In the genomic region with DNA sequence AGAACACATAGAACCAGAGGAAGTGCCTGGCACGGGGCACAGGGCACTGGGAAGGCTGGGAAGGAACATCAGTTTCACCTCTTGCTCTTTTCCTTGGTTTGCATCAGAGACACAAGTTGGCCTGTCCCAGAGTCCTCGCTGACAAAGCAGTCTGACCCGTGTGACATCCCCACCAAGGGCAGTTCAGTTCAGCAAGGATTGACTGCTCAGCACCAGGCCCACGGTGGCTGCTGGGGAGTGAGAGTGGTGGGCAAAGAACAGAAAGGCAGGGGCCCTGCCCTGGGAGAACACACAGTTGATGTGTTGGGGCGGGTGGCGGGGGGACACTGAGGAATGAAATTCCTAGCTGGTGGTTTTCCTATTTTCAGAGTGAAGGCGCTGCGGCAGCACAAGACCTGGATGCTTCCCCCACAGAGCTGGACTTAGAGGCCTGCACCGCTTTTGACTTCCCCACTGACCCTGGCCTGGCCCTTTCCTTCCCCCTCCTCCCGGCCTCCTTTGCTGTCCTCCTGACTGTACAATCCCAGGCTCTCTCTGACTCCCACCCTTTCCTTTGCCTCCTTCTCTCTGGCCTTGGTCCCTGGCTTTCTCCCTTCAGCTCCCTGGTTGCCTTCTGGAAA, we compare ENCODE assay signal across 16 cellular contexts. TPM values are rescaled to one million over a fixed set of nuclear protein-coding genes. Genes with fewer than 3 reads are reported as not detected.
DNase-seq lines count a peak whose midpoint lies in the region; ATAC-seq and TF ChIP-seq lines count a peak whose summit lies in the region.
"Had no signal": no experiment of that assay in that cellular context is flagged by ENCODE, and none has a peak within 500 bp of the region (broad histone marks: within the 10 kb centered on the region; RNA-seq: fewer than 3 reads in every experiment).

No MANE protein-coding gene starts in this region.

- POLR2A ChIA-PET in activated CD8-positive, alpha-beta T cell treated with anti-CD3 and anti-CD28 coated beads, Interleukin-2, amount 10 ng/mL, durations not matched to agents 7 days and 5 days (lab: Charles Lee): interaction anchor here (0.6 to 2.2 kb wide), 11 partner anchors 10 to 107 kb away, joined by 3 to 7 read pairs (median 3); no protein-coding TSS in a partner anchor

- no peaks in the 10 kb centered on the region for H3K27me3 ChIP-seq in mesendoderm (ENCODE audit: insufficient read depth, low read length, poor library complexity)
- H3K27me3 ChIP-seq: left lung had no signal

- H2BK15ac ChIP-seq in mesendoderm (replicated peaks; ENCODE audit: low read depth): no peak overlapping the region

- H3K79me2 ChIP-seq in mesendoderm (ENCODE audit: control insufficient read depth, insufficient read depth, low read length): no peaks in the 10 kb centered on the region

- no CpG with 5 or more reads among the region's 10 CpGs for WGBS in mesendoderm (ENCODE audit: extremely low coverage, insufficient coverage, low lambda C conversion rate)

- no peak overlapping the region for H3K4me3 ChIP-seq in mesendoderm (ENCODE audit: low read length)
- H3K4me3 ChIP-seq: left lung had no signal

- H3K18ac ChIP-seq in mesendoderm (ENCODE audit: low read length): no peak overlapping the region

- no peaks in the 10 kb centered on the region for H3K79me1 ChIP-seq in mesendoderm (ENCODE audit: low read length)

- no peak overlapping the region for H3K23ac ChIP-seq in mesendoderm (ENCODE audit: low read length)

- CTCF ChIA-PET in activated CD8-positive, alpha-beta T cell treated with anti-CD3 and anti-CD28 coated beads, Interleukin-2, amount 10 ng/mL, durations not matched to agents 7 days and 5 days (lab: Charles Lee): interaction anchor here (0.8 to 11.6 kb wide), 13 partner anchors 9 to 123 kb away, joined by 3 to 172 read pairs (median 7); a partner anchor contains a TSS

- H3K4me1 ChIP-seq in mesendoderm (ENCODE audit: control insufficient read depth, low read depth, low read length): peaks cover 17% of the 10 kb centered on the region
- H3K4me1 ChIP-seq: foreskin keratinocyte had no signal

- H3K9me3 Mint-ChIP-seq in activated CD8-positive, alpha-beta T cell treated with anti-CD3 and anti-CD28 coated beads, Interleukin-2, amount 10 ng/mL, durations not matched to agents 7 days and 5 days (ENCODE audit: insufficient read depth): no peaks in the 10 kb centered on the region
- no peaks in the 10 kb centered on the region for H3K9me3 Mint-ChIP-seq in type B pancreatic cell
- H3K9me3 Mint-ChIP-seq: naive B cell had no signal

- H3K9ac ChIP-seq in mesendoderm (ENCODE audit: low read length): no peak overlapping the region

- TF ChIP-seq CTCF in type B pancreatic cell (conservative IDR thresholded peaks at IDR 0.05): no peak

- DNase-seq in Right ventricle myocardium superior (no peak), Right ventricle myocardium inferior (ENCODE audit: missing footprints) (no peak), mesendoderm (no peak), type B pancreatic cell (ENCODE audit: extremely low spot score, unreplicated experiment) (no peak), T-helper 9 cell (no peak), NCI-H2227 treated with DMSO at 0.1 percent for 48 hours (lab: John Stamatoyannopoulos, UW) (no peak), KBM-7 (no peak)
- peak; percentile 41 for DNase-seq in activated CD8-positive, alpha-beta T cell treated with anti-CD3 and anti-CD28 coated beads, Interleukin-2, amount 10 ng/mL, durations not matched to agents 7 days and 5 days
- DNase-seq: caudate nucleus, foreskin keratinocyte, naive B cell, NCI-H2107, SIG-M5 had no signal

- no peak overlapping the region for H2BK5ac ChIP-seq in mesendoderm (ENCODE audit: low read length)

- H3K4ac ChIP-seq in mesendoderm (ENCODE audit: low read depth, low read length): peak overlapping the region; percentile 27

- H3K4me2 ChIP-seq in mesendoderm (ENCODE audit: low read length): no peak overlapping the region

- intact Hi-C loops in Right ventricle myocardium superior (cut with DNase I) (no loop called here), Right ventricle myocardium inferior (cut with DNase I) (no loop called here)

- no peak overlapping the region for H3K56ac ChIP-seq in mesendoderm (ENCODE audit: low read length)

- H2BK120ac ChIP-seq in mesendoderm (ENCODE audit: low read depth, low read length): no peak overlapping the region

- H4K8ac ChIP-seq in mesendoderm (ENCODE audit: low read depth, low read length): no peak overlapping the region

- H3K4me1 Mint-ChIP-seq in activated CD8-positive, alpha-beta T cell treated with anti-CD3 and anti-CD28 coated beads, Interleukin-2, amount 10 ng/mL, durations not matched to agents 7 days and 5 days (ENCODE audit: low read depth): peaks cover 79% of the 10 kb centered on the region
- peaks cover 28% of the 10 kb centered on the region for H3K4me1 Mint-ChIP-seq in type B pancreatic cell (ENCODE audit: unreplicated experiment)

- H4K5ac ChIP-seq in mesendoderm (ENCODE audit: low read length): no peak overlapping the region

- H3K27ac Mint-ChIP-seq in activated CD8-positive, alpha-beta T cell treated with anti-CD3 and anti-CD28 coated beads, Interleukin-2, amount 10 ng/mL, durations not matched to agents 7 days and 5 days: peak overlapping the region; percentile 93
- peak overlapping the region; percentile 56 for H3K27ac Mint-ChIP-seq in type B pancreatic cell

- H3K27ac ChIP-seq in mesendoderm (ENCODE audit: low read depth, low read length): no peak overlapping the region
- H3K27ac ChIP-seq: foreskin keratinocyte, left lung had no signal

- in situ Hi-C loops in KBM-7 (cut with MboI; ENCODE audit: low pct_unique_long_range_greater_than_20kb, low sequenced_read_pairs): loop anchor here (25.0 kb wide), 1 partner anchor 494 kb away; no protein-coding TSS in a partner anchor

- no peaks in the 10 kb centered on the region for H3K36me3 ChIP-seq in mesendoderm (ENCODE audit: control insufficient read depth, insufficient read depth, low read length)
- H3K36me3 ChIP-seq: left lung had no signal

- no peak overlapping the region for H2AK5ac ChIP-seq in mesendoderm (ENCODE audit: low read length)

- H3K36me3 Mint-ChIP-seq in activated CD8-positive, alpha-beta T cell treated with anti-CD3 and anti-CD28 coated beads, Interleukin-2, amount 10 ng/mL, durations not matched to agents 7 days and 5 days (ENCODE audit: low read depth): no peaks in the 10 kb centered on the region
- H3K36me3 Mint-ChIP-seq in type B pancreatic cell: no peaks in the 10 kb centered on the region
- H3K36me3 Mint-ChIP-seq: naive B cell had no signal

- H3K27me3 Mint-ChIP-seq in activated CD8-positive, alpha-beta T cell treated with anti-CD3 and anti-CD28 coated beads, Interleukin-2, amount 10 ng/mL, durations not matched to agents 7 days and 5 days (ENCODE audit: low read depth): no peaks in the 10 kb centered on the region
- peaks cover 5% of the 10 kb centered on the region for H3K27me3 Mint-ChIP-seq in type B pancreatic cell

- no peak overlapping the region for H3K4me3 Mint-ChIP-seq in activated CD8-positive, alpha-beta T cell treated with anti-CD3 and anti-CD28 coated beads, Interleukin-2, amount 10 ng/mL, durations not matched to agents 7 days and 5 days
- no peak overlapping the region for H3K4me3 Mint-ChIP-seq in type B pancreatic cell

- ATAC-seq in Right ventricle myocardium superior (ENCODE audit: poor library complexity) (peak; percentile 26), Right ventricle myocardium inferior (no peak)
- ATAC-seq in activated CD8-positive, alpha-beta T cell treated with anti-CD3 and anti-CD28 coated beads, Interleukin-2, amount 10 ng/mL, durations not matched to agents 7 days and 5 days: peak; percentile 18
- ATAC-seq: foreskin keratinocyte, HCT116, HepG2, left lung had no signal

RNA-seq across cellular contexts. Expression of a gene that starts 2.2 kb away (rescaled TPM):
- total RNA-seq in Right ventricle myocardium superior: not detected
- total RNA-seq in Right ventricle myocardium inferior: not detected
- 1 to 10 TPM; 1.8 to 2.5 TPM for total RNA-seq in activated CD8-positive, alpha-beta T cell treated with anti-CD3 and anti-CD28 coated beads, Interleukin-2, amount 10 ng/mL, durations not matched to agents 7 days and 5 days
- polyA plus RNA-seq in mesendoderm (2013, experiment 1 of 2): 1.6 TPM
- polyA plus RNA-seq in mesendoderm (2013, experiment 2 of 2): 1.4 TPM
- total RNA-seq in type B pancreatic cell (ENCODE audit: low replicate concordance): 6.9 and 22.7 TPM in 2 replicates
- total RNA-seq: HepG2 had no signal
- polyA plus RNA-seq: HepG2 had no signal

RNA-seq across cellular contexts. Expression of a gene that starts 54.8 kb away (rescaled TPM):
- total RNA-seq in Right ventricle myocardium superior (6.2 TPM), Right ventricle myocardium inferior (7.2 TPM), type B pancreatic cell (ENCODE audit: low replicate concordance) (0.48 and 0.62 TPM in 2 replicates)
- total RNA-seq in activated CD8-positive, alpha-beta T cell treated with anti-CD3 and anti-CD28 coated beads, Interleukin-2, amount 10 ng/mL, durations not matched to agents 7 days and 5 days: 100 to 1,000 TPM; 202 to 210 TPM
- 0.06 TPM for polyA plus RNA-seq in mesendoderm (2013, experiment 1 of 2)
- 0.10 TPM for polyA plus RNA-seq in mesendoderm (2013, experiment 2 of 2)
- total RNA-seq: HepG2 had no signal
- polyA plus RNA-seq: foreskin keratinocyte, HepG2 had no signal

RNA-seq across cellular contexts. Expression of a gene that starts 55.0 kb away (rescaled TPM):
- total RNA-seq in Right ventricle myocardium superior (34.6 TPM), Right ventricle myocardium inferior (41.2 TPM), type B pancreatic cell (ENCODE audit: low replicate concordance) (22.9 and 66.6 TPM in 2 replicates)
- total RNA-seq in activated CD8-positive, alpha-beta T cell treated with anti-CD3 and anti-CD28 coated beads, Interleukin-2, amount 10 ng/mL, durations not matched to agents 7 days and 5 days: under 1 TPM in 1 of 2 experiments, not detected in 1; 0.24 TPM
- 14.1 TPM for polyA plus RNA-seq in mesendoderm (2013, experiment 1 of 2)
- polyA plus RNA-seq in mesendoderm (2013, experiment 2 of 2): 14.4 TPM
- total RNA-seq: foreskin keratinocyte, HepG2 had no signal
- polyA plus RNA-seq: HepG2 had no signal

Comparison
In these comparisons a context has a peak if more than half of its experiments do, and no peak if none do; other contexts are left out.
1. RNA of a gene that starts 54.8 kb away (total RNA-seq): 202 to 210 TPM in activated CD8-positive, alpha-beta T cell treated with anti-CD3 and anti-CD28 coated beads, Interleukin-2, amount 10 ng/mL, durations not matched to agents 7 days and 5 days; 7.2 TPM in Right ventricle myocardium inferior (single experiment), 6.2 TPM in Right ventricle myocardium superior (single experiment) and 0.48 to 0.62 TPM in type B pancreatic cell; every median in the first group is over 10 times any median in the second.
2. RNA of a gene that starts 55.0 kb away (total RNA-seq): 22.9 to 66.6 TPM in type B pancreatic cell, 41.2 TPM in Right ventricle myocardium inferior (single experiment) and 34.6 TPM in Right ventricle myocardium superior (single experiment); 0.24 TPM in activated CD8-positive, alpha-beta T cell treated with anti-CD3 and anti-CD28 coated beads, Interleukin-2, amount 10 ng/mL, durations not matched to agents 7 days and 5 days; every median in the first group is over 10 times any median in the second.